35 cellular contexts compared by ENCODE assay signal in genomic region chr15:82124331-82125263, GRCh38.
DNase-seq lines count a peak whose midpoint lies in the region; ATAC-seq, FAIRE-seq and TF ChIP-seq lines count a peak whose summit lies in the region.
"Had no signal": no experiment of that assay in that cellular context is flagged by ENCODE, and none has a peak within 500 bp of the region (broad histone marks: within the 10 kb centered on the region; RNA-seq: fewer than 3 reads in every experiment).

No MANE protein-coding gene starts in this region.

- POLR2A ChIA-PET in K562 (lab: Yijun Ruan, JAX), result interaction anchor here (1.3 kb wide), 1 partner anchor 9 kb away, joined by 4 read pairs; no protein-coding TSS in a partner anchor
- POLR2A ChIA-PET in naive thymus-derived CD8-positive, alpha-beta T cell (lab: Charles Lee), result no interaction called here

- no peak for DNase-seq in HFFc6
- no peak for DNase-seq in K562 (ENCODE audit: extremely low read depth in 1 of 4, low spot score in 3 of 4)
- peak; percentile 3 to 70 for DNase-seq in lower leg skin (ENCODE audit: low spot score in 2 of 2)
- no peak for DNase-seq in naive thymus-derived CD8-positive, alpha-beta T cell
- DNase-seq in MV-4-11 (lab: John Stamatoyannopoulos, UW), result no peak
- no peak for DNase-seq in HTR-8/SVneo (ENCODE audit: insufficient read length, low spot score)
- DNase-seq: ACHN; activated CD4-positive, alpha-beta memory T cell treated with anti-CD3 and anti-CD28 coated beads for 36 hours; aorta; CD8-positive, alpha-beta memory T cell; colonic mucosa; DMS 273 treated with DMSO at 0.1 percent for 48 hours; effector CD4-positive, alpha-beta T cell; MM.1S; NCI-H1417; NCI-H2029; NCI-H526; NK-92 treated with Interleukin-12 subunit alpha and Interleukin-12 subunit beta, amount 100 ng/mL, for 24 hours; PC-3; stimulated activated CD4-positive, alpha-beta T cell treated with anti-CD3 and anti-CD28 coated beads, Interleukin-4, amount 100 ng/mL, for 24 hours; upper lobe of left lung had no signal

- H4K20me1 ChIP-seq in K562 (replicated peaks; ENCODE audit: control insufficient read depth, insufficient read depth, low read length), result no peaks in the 10 kb centered on the region

- no TSS peak for BruUV-seq in K562 (replicated peaks; lab: Mats Ljungman, UMichigan)

- intact Hi-C loops in K562 (cut with micrococcal nuclease) (no loop called here), lower leg skin (cut with DNase I; ENCODE audit: low total_unique reads) (no loop called here)

- no peaks in the 10 kb centered on the region for H3K27me3 ChIP-seq in K562 (ENCODE audit: control insufficient read depth in 2 of 2, insufficient read depth in 2 of 2, low read length in 2 of 2)
- H3K27me3 ChIP-seq: cardiac muscle cell, colonic mucosa, neutrophil, upper lobe of left lung had no signal

- TF ChIP-seq CTCF in GM12875 (IDR thresholded peaks at IDR 0.05; ENCODE audit: borderline replicate concordance, insufficient read depth, low read depth, low read length) (peak; percentile 8; the same call in 1 of the 2 replicates), HFFc6 (IDR thresholded peaks at IDR 0.05) (peak; percentile 14; the same call in 1 of the 2 replicates), K562 (IDR thresholded peaks at IDR 0.05 in 2 of 3, conservative IDR thresholded peaks at IDR 0.05 in 1 of 3; ENCODE audit: insufficient read depth in 2 of 3, low read depth in 1 of 3, low read length in 3 of 3) (peak in 2 of 3 experiments; percentile 24 to 26; a peak in 3 of 6 replicates), lower leg skin (IDR thresholded peaks at IDR 0.05) (no peak)

- FAIRE-seq in K562 (lab: Jason Lieb, UNC) (no peak), HTR-8/SVneo (lab: Jason Lieb, UNC) (no peak)
- FAIRE-seq: GM12891 had no signal

- in situ Hi-C loops in K562 (cut with MboI), result loop anchor here (25.0 kb wide), 1 partner anchor 637 kb away; no protein-coding TSS in a partner anchor

- peaks cover 3% of the 10 kb centered on the region; the same call in 1 of the 2 replicates for H3K27me3 Mint-ChIP-seq in HFFc6 (ENCODE audit: insufficient read depth)
- no peaks in the 10 kb centered on the region for H3K27me3 Mint-ChIP-seq in naive thymus-derived CD8-positive, alpha-beta T cell
- H3K27me3 Mint-ChIP-seq: activated CD4-positive, alpha-beta memory T cell treated with anti-CD3 and anti-CD28 coated beads for 36 hours; activated naive CD8-positive, alpha-beta T cell; B cell; CD8-positive, alpha-beta memory T cell; stimulated activated memory B cell treated with anti-CD40 and anti-IgM and Interleukin-4, amounts not matched to agents 10 μg/mL and 1 μg/mL and 100 μg/mL, for 72 hours had no signal

- no peak overlapping the region for H2AFZ ChIP-seq in K562 (ENCODE audit: low read depth, low read length)

- H3K79me2 ChIP-seq in K562 (ENCODE audit: control insufficient read depth, insufficient read depth, low read length), result no peaks in the 10 kb centered on the region

- H3K4me1 ChIP-seq in K562 (replicated peaks in 1 of 2; ENCODE audit: control insufficient read depth in 2 of 2, insufficient read depth in 2 of 2, low read length in 2 of 2), result no peaks in the 10 kb centered on the region
- H3K4me1 ChIP-seq: colonic mucosa, prostate gland, upper lobe of left lung had no signal

- peak; percentile 79 for ATAC-seq in K562
- no peak for ATAC-seq in GM21390 (IDR thresholded peaks at IDR 0.05; ENCODE audit: unreplicated experiment)
- ATAC-seq in naive thymus-derived CD8-positive, alpha-beta T cell, result no peak
- ATAC-seq: PC-3; Right ventricle myocardium inferior; sciatic nerve; SK-N-SH treated with all-trans-retinoic acid at 6 μM for 48 hours; stimulated activated memory B cell treated with anti-CD40 and anti-IgM and Interleukin-4, amounts not matched to agents 10 μg/mL and 1 μg/mL and 100 μg/mL, for 72 hours had no signal

- no peak overlapping the region for H3K27ac ChIP-seq in K562 (ENCODE audit: extremely low read depth, low read depth, low read length)
- H3K27ac ChIP-seq: cardiac muscle cell, colonic mucosa, KMS-11, neutrophil, prostate gland, upper lobe of left lung had no signal

- H3K4me3 ChIP-seq in GM12875 (ENCODE audit: low read depth, low read length) (no peak overlapping the region), K562 (no peak overlapping the region), lower leg skin (ENCODE audit: low read depth, poor library complexity, severe bottlenecking) (no peak overlapping the region)
- H3K4me3 ChIP-seq: cardiac muscle cell, colonic mucosa, prostate gland, upper lobe of left lung had no signal

- H3K9ac ChIP-seq in K562 (ENCODE audit: insufficient read depth in 1 of 2, low read depth in 2 of 2, low read length in 2 of 2), result no peak overlapping the region
- H3K9ac ChIP-seq: KMS-11 had no signal

- no peak for TF ChIP-seq RAD21 in K562 (CRISPR knock-in tag; conservative IDR thresholded peaks at IDR 0.05 in 1 of 2, IDR thresholded peaks at IDR 0.05 in 1 of 2)

- no peaks in the 10 kb centered on the region for H3K9me1 ChIP-seq in K562 (ENCODE audit: control insufficient read depth, insufficient read depth, low read length)

- CTCF ChIA-PET in K562 (lab: Yijun Ruan, JAX; ENCODE audit: low intra/inter-chr PET ratio), result no interaction called here

- no peaks in the 10 kb centered on the region for H3K9me3 ChIP-seq in K562 (replicated peaks; ENCODE audit: control insufficient read depth, insufficient read depth, low read depth, low read length)
- H3K9me3 ChIP-seq: colonic mucosa, neutrophil, prostate gland, upper lobe of left lung had no signal

- H3K4me2 ChIP-seq in K562 (ENCODE audit: insufficient read depth, low read length), result no peak overlapping the region
- H3K4me2 ChIP-seq: KMS-11 had no signal

- peaks cover 50% of the 10 kb centered on the region for H3K4me1 Mint-ChIP-seq in HFFc6 (ENCODE audit: low read depth)
- peaks cover 0 to 7% (median 5%) of the 10 kb centered on the region in 4 donors for H3K4me1 Mint-ChIP-seq in naive thymus-derived CD8-positive, alpha-beta T cell
- H3K4me1 Mint-ChIP-seq: B cell; CD8-positive, alpha-beta memory T cell; stimulated activated memory B cell treated with anti-CD40 and anti-IgM and Interleukin-4, amounts not matched to agents 10 μg/mL and 1 μg/mL and 100 μg/mL, for 72 hours had no signal

- no peak overlapping the region for H3K4me3 Mint-ChIP-seq in HFFc6
- H3K4me3 Mint-ChIP-seq in naive thymus-derived CD8-positive, alpha-beta T cell, result no peak overlapping the region
- H3K4me3 Mint-ChIP-seq: activated CD4-positive, alpha-beta memory T cell treated with anti-CD3 and anti-CD28 coated beads for 36 hours; activated naive CD8-positive, alpha-beta T cell; B cell; CD8-positive, alpha-beta memory T cell; stimulated activated memory B cell treated with anti-CD40 and anti-IgM and Interleukin-4, amounts not matched to agents 10 μg/mL and 1 μg/mL and 100 μg/mL, for 72 hours; T-helper 1 cell treated with Interleukin-12 subunit alpha and Interleukin-12 subunit beta and Interleukin-4 antibody, amounts not matched to agents 30 μg/mL and 1 μg/mL, for 36 hours had no signal

- no peaks in the 10 kb centered on the region; the same call in 2 of the 3 replicates for H3K36me3 ChIP-seq in K562 (ENCODE audit: control insufficient read depth, insufficient read depth, low read length)
- H3K36me3 ChIP-seq: colonic mucosa, neutrophil, prostate gland had no signal

- H3K9me3 Mint-ChIP-seq in HFFc6, result no peaks in the 10 kb centered on the region
- H3K9me3 Mint-ChIP-seq in naive thymus-derived CD8-positive, alpha-beta T cell, result no peaks in the 10 kb centered on the region
- H3K9me3 Mint-ChIP-seq: activated CD4-positive, alpha-beta memory T cell treated with anti-CD3 and anti-CD28 coated beads for 36 hours; CD8-positive, alpha-beta memory T cell; stimulated activated memory B cell treated with anti-CD40 and anti-IgM and Interleukin-4, amounts not matched to agents 10 μg/mL and 1 μg/mL and 100 μg/mL, for 72 hours; T-helper 1 cell treated with Interleukin-12 subunit alpha and Interleukin-12 subunit beta and Interleukin-4 antibody, amounts not matched to agents 30 μg/mL and 1 μg/mL, for 36 hours had no signal

- H3K27ac Mint-ChIP-seq in HFFc6, result no peak overlapping the region
- peak overlapping the region in 2 of 10 donors; percentile 18 to 87 for H3K27ac Mint-ChIP-seq in naive thymus-derived CD8-positive, alpha-beta T cell
- H3K27ac Mint-ChIP-seq: activated CD4-positive, alpha-beta memory T cell treated with anti-CD3 and anti-CD28 coated beads for 36 hours; activated naive CD8-positive, alpha-beta T cell; B cell; stimulated activated memory B cell treated with anti-CD40 and anti-IgM and Interleukin-4, amounts not matched to agents 10 μg/mL and 1 μg/mL and 100 μg/mL, for 72 hours; T-helper 1 cell treated with Interleukin-12 subunit alpha and Interleukin-12 subunit beta and Interleukin-4 antibody, amounts not matched to agents 30 μg/mL and 1 μg/mL, for 36 hours had no signal

- 65% methylated on average over 8 of the region's 9 CpGs for WGBS in K562 (ENCODE audit: insufficient coverage, low coverage, missing lambda C conversion rate)
- WGBS in lower leg skin, 2 donors, result 83 to 84% methylated on average over 8 to 9 of the region's 9 CpGs

- no peak for TF ChIP-seq EP300 in K562 (IDR thresholded peaks at IDR 0.05; ENCODE audit: low read length)

- H3K36me3 Mint-ChIP-seq in HFFc6 (ENCODE audit: low read depth), result peaks cover 12% of the 10 kb centered on the region
- H3K36me3 Mint-ChIP-seq in naive thymus-derived CD8-positive, alpha-beta T cell, result peaks cover 0 to 47% (median 5%) of the 10 kb centered on the region in 3 donors

- TF ChIP-seq POLR2A in K562 (conservative IDR thresholded peaks at IDR 0.05), result no peak
- no peak for TF ChIP-seq POLR2A in lower leg skin (IDR thresholded peaks at IDR 0.05)

TF ChIP-seq in K562, 482 proteins besides CTCF, POLR2A, EP300 and RAD21:
- peak; percentile 19 for TF ChIP-seq CTCFL (IDR thresholded peaks at IDR 0.05; ENCODE audit: borderline replicate concordance, insufficient read depth, low read depth, low read length, poor library complexity, severe bottlenecking)
- TF ChIP-seq ZKSCAN8 (CRISPR knock-in tag; IDR thresholded peaks at IDR 0.05), result no peak
- no peak for TF ChIP-seq ILF3 (IDR thresholded peaks at IDR 0.05; ENCODE audit: borderline replicate concordance)
- no peak for TF ChIP-seq ZNF695 (CRISPR knock-in tag; IDR thresholded peaks at IDR 0.05)
- TF ChIP-seq ZNF561 (CRISPR knock-in tag; conservative IDR thresholded peaks at IDR 0.05), result no peak

Comparison
In these comparisons a context has a peak if more than half of its experiments do, and no peak if none do; other contexts are left out.
1. CTCF ChIP-seq: peak in GM12875 (single experiment), HFFc6 (single experiment) and K562 (2 of 3); none in lower leg skin (0 of 3).
2. DNase-seq: peak in lower leg skin (2 of 2); none in HFFc6 (single experiment), K562 (0 of 4), naive thymus-derived CD8-positive, alpha-beta T cell (0 of 10), MV-4-11 (single experiment) and HTR-8/SVneo (single experiment).